ENCODE assay signal across 1 cellular context in genomic region chr3:190318666-190319065, GRCh38.
TF ChIP-seq lines count a peak whose summit lies in the region.

No MANE protein-coding gene starts in this region.

TF ChIP-seq in GM12878, 131 proteins besides CTCF, POLR2A, EP300 and RAD21 (continued from another document):
- TF ChIP-seq, protein P1, sequence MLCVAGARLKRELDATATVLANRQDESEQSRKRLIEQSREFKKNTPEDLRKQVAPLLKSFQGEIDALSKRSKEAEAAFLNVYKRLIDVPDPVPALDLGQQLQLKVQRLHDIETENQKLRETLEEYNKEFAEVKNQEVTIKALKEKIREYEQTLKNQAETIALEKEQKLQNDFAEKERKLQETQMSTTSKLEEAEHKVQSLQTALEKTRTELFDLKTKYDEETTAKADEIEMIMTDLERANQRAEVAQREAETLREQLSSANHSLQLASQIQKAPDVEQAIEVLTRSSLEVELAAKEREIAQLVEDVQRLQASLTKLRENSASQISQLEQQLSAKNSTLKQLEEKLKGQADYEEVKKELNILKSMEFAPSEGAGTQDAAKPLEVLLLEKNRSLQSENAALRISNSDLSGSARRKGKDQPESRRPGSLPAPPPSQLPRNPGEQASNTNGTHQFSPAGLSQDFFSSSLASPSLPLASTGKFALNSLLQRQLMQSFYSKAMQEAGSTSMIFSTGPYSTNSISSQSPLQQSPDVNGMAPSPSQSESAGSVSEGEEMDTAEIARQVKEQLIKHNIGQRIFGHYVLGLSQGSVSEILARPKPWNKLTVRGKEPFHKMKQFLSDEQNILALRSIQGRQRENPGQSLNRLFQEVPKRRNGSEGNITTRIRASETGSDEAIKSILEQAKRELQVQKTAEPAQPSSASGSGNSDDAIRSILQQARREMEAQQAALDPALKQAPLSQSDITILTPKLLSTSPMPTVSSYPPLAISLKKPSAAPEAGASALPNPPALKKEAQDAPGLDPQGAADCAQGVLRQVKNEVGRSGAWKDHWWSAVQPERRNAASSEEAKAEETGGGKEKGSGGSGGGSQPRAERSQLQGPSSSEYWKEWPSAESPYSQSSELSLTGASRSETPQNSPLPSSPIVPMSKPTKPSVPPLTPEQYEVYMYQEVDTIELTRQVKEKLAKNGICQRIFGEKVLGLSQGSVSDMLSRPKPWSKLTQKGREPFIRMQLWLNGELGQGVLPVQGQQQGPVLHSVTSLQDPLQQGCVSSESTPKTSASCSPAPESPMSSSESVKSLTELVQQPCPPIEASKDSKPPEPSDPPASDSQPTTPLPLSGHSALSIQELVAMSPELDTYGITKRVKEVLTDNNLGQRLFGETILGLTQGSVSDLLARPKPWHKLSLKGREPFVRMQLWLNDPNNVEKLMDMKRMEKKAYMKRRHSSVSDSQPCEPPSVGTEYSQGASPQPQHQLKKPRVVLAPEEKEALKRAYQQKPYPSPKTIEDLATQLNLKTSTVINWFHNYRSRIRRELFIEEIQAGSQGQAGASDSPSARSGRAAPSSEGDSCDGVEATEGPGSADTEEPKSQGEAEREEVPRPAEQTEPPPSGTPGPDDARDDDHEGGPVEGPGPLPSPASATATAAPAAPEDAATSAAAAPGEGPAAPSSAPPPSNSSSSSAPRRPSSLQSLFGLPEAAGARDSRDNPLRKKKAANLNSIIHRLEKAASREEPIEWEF (IDR thresholded peaks at IDR 0.05; ENCODE audit: insufficient replicate concordance, low read depth, low read length): no peak
- TF ChIP-seq ATF7 (IDR thresholded peaks at IDR 0.05; ENCODE audit: low read depth) (peak; percentile 66; the same call in 1 of the 2 replicates), ZNF384 (IDR thresholded peaks at IDR 0.05; ENCODE audit: borderline replicate concordance, low read depth, low read length) (no peak), CREB1 (IDR thresholded peaks at IDR 0.05; ENCODE audit: low read depth) (peak; percentile 56; the same call in 1 of the 2 replicates), CBX5 (IDR thresholded peaks at IDR 0.05; ENCODE audit: low read depth) (no peak), IKZF1 (conservative IDR thresholded peaks at IDR 0.05) (0 out of 2 replicates have a peak, but pooled peaks have one; percentile 16), CHD4 (IDR thresholded peaks at IDR 0.05) (no peak), CREM (IDR thresholded peaks at IDR 0.05; ENCODE audit: low read depth) (peak; percentile 37; the same call in 1 of the 2 replicates)
- TF ChIP-seq, protein P2, sequence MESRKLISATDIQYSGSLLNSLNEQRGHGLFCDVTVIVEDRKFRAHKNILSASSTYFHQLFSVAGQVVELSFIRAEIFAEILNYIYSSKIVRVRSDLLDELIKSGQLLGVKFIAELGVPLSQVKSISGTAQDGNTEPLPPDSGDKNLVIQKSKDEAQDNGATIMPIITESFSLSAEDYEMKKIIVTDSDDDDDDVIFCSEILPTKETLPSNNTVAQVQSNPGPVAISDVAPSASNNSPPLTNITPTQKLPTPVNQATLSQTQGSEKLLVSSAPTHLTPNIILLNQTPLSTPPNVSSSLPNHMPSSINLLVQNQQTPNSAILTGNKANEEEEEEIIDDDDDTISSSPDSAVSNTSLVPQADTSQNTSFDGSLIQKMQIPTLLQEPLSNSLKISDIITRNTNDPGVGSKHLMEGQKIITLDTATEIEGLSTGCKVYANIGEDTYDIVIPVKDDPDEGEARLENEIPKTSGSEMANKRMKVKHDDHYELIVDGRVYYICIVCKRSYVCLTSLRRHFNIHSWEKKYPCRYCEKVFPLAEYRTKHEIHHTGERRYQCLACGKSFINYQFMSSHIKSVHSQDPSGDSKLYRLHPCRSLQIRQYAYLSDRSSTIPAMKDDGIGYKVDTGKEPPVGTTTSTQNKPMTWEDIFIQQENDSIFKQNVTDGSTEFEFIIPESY (IDR thresholded peaks at IDR 0.05): no peak
